Comparison of ENCODE assay signal across 12 cellular contexts in the genomic region with DNA sequence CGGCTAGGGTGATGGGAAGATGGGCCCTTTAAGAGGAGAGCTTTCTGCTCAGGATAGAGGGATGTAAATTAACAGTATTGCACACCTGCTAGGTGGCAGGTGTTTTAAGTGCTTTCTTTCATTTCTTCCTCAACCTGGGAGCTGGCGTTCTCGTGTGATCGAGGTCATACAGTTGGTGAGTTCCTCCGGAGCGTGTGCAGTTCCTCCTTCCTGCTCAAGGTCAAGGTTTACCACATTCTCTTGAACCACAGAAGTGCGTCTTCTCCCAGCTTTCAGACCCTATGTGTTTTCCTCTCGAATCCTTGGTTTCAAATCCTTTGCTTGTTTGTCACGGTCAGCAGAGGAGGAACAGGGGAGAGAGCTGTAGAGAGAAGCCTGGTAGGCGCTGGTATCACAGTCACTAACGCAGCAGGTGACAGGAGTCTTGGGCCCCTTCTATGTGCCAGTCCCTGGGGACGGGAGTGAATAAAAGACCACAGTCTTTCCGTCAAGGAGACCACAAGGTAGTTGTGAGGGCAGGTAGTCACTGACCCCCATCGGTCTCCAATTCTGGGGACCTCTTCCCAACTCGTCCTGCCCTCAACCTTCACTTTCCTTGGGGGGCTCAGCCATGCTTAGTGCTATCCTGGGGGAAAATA. TPM values are rescaled to one million over a fixed set of nuclear protein-coding genes. Genes with fewer than 3 reads are reported as not detected.
DNase-seq lines count a peak whose midpoint lies in the region; TF ChIP-seq lines count a peak whose summit lies in the region.
"Had no signal": no experiment of that assay in that cellular context is flagged by ENCODE, and none has a peak within 500 bp of the region (broad histone marks: within the 10 kb centered on the region; RNA-seq: fewer than 3 reads in every experiment).

No MANE protein-coding gene starts in this region.

- H3K79me2 ChIP-seq in MM.1S (ENCODE audit: low read length): no peaks in the 10 kb centered on the region

- no peak for TF ChIP-seq POLR2A in tibial nerve (IDR thresholded peaks at IDR 0.05)

- CTCF ChIA-PET in Caco-2 (lab: Charles Lee): no interaction called here

- TF ChIP-seq CTCF in Caco-2 (IDR thresholded peaks at IDR 0.05; ENCODE audit: insufficient read depth in 1 of 2, low read depth in 1 of 2, low read length in 1 of 2, severe bottlenecking in 1 of 2, unreplicated experiment in 1 of 2) (no peak), MM.1S (IDR thresholded peaks at IDR 0.05; ENCODE audit: low read length) (no peak), tibial nerve (IDR thresholded peaks at IDR 0.05) (no peak)

- H3K4me3 Mint-ChIP-seq in Caco-2 (ENCODE audit: unreplicated experiment): no peak overlapping the region
- no peak overlapping the region for H3K4me3 Mint-ChIP-seq in activated T-helper 2 cell treated with anti-CD3 and anti-CD28 coated beads, Interferon-gamma antibody, Interleukin-2, Interleukin-4, amounts not matched to agents 10 μg/mL and 5 μg/mL and 100 μg/mL, durations not matched to agents 14 hours and 24 hours and 36 hours (ENCODE audit: low read depth)

- no TSS peak for BruUV-seq in Caco-2 (replicated peaks; lab: Mats Ljungman, UMichigan)

- H3K4me1 Mint-ChIP-seq in Caco-2 (ENCODE audit: low read depth, unreplicated experiment): peaks cover 6% of the 10 kb centered on the region
- H3K4me1 Mint-ChIP-seq in activated T-helper 2 cell treated with anti-CD3 and anti-CD28 coated beads, Interferon-gamma antibody, Interleukin-2, Interleukin-4, amounts not matched to agents 10 μg/mL and 5 μg/mL and 100 μg/mL, durations not matched to agents 14 hours and 24 hours and 36 hours (ENCODE audit: low read depth): peaks cover 36% of the 10 kb centered on the region

- DNase-seq in Caco-2 (no peak), MM.1S (no peak), RPMI8226 (peak; percentile 77), iPS-NIHi11 (ENCODE audit: low spot score) (peak; percentile 4), NCI-H1694 treated with DMSO at 0.1 percent for 48 hours (lab: John Stamatoyannopoulos, UW) (no peak), tibial nerve (ENCODE audit: low spot score in 2 of 2) (no peak), NCI-H2227 (lab: John Stamatoyannopoulos, UW; ENCODE audit: unreplicated experiment) (no peak)
- no peak for DNase-seq in activated T-helper 2 cell treated with anti-CD3 and anti-CD28 coated beads, Interferon-gamma antibody, Interleukin-2, Interleukin-4, amounts not matched to agents 10 μg/mL and 5 μg/mL and 100 μg/mL, durations not matched to agents 14 hours and 24 hours and 36 hours (ENCODE audit: low spot score)
- DNase-seq: brain microvascular endothelial cell; HCEC 1CT; stimulated activated naive CD4-positive, alpha-beta T cell had no signal

- H3K9me2 ChIP-seq in MM.1S (replicated peaks; ENCODE audit: insufficient read depth, low read length): no peaks in the 10 kb centered on the region

- H3K4me1 ChIP-seq in Caco-2 (no peaks in the 10 kb centered on the region), MM.1S (ENCODE audit: low read length) (peaks cover 7% of the 10 kb centered on the region; the same call in 1 of the 2 replicates), tibial nerve (peaks cover 0 to 67% (median 40%) of the 10 kb centered on the region in 4 donors)
- H3K4me1 ChIP-seq: SJSA1 had no signal

- no peaks in the 10 kb centered on the region for H3K36me3 ChIP-seq in Caco-2 (ENCODE audit: control insufficient read depth, insufficient read depth, low read length)
- H3K36me3 ChIP-seq in MM.1S (replicated peaks; ENCODE audit: insufficient read depth, low read length): no peaks in the 10 kb centered on the region
- no peaks in the 10 kb centered on the region for H3K36me3 ChIP-seq in tibial nerve
- H3K36me3 ChIP-seq: brain microvascular endothelial cell, SJSA1 had no signal

- intact Hi-C loops in Caco-2 (cut with micrococcal nuclease; ENCODE audit: unreplicated experiment): no loop called here
- intact Hi-C loops in activated T-helper 2 cell treated with anti-CD3 and anti-CD28 coated beads, Interferon-gamma antibody, Interleukin-2, Interleukin-4, amounts not matched to agents 10 μg/mL and 5 μg/mL and 100 μg/mL, durations not matched to agents 14 hours and 24 hours and 36 hours (cut with micrococcal nuclease): no loop called here

- H3F3A ChIP-seq in MM.1S (ENCODE audit: insufficient read depth, low read length): no peaks in the 10 kb centered on the region

- H3K4me3 ChIP-seq in Caco-2 (ENCODE audit: low read depth, low read length): no peak overlapping the region
- H3K4me3 ChIP-seq in MM.1S (ENCODE audit: low read length): no peak overlapping the region
- no peak overlapping the region for H3K4me3 ChIP-seq in tibial nerve
- H3K4me3 ChIP-seq: SJSA1 had no signal

- WGBS in tibial nerve, 2 donors: 66 to 73% methylated on average over 15 of the region's 15 CpGs

- peaks cover 10% of the 10 kb centered on the region for H3K27me3 Mint-ChIP-seq in Caco-2 (ENCODE audit: insufficient read depth, unreplicated experiment)
- peaks cover 7% of the 10 kb centered on the region for H3K27me3 Mint-ChIP-seq in activated T-helper 2 cell treated with anti-CD3 and anti-CD28 coated beads, Interferon-gamma antibody, Interleukin-2, Interleukin-4, amounts not matched to agents 10 μg/mL and 5 μg/mL and 100 μg/mL, durations not matched to agents 14 hours and 24 hours and 36 hours (ENCODE audit: low read depth)

- POLR2A ChIA-PET in Caco-2 (lab: Charles Lee): no interaction called here

- H3K9ac ChIP-seq in MM.1S (ENCODE audit: low read length): no peak overlapping the region

- H3K27me3 ChIP-seq in Caco-2 (replicated peaks; ENCODE audit: control insufficient read depth, insufficient read depth, low read length) (no peaks in the 10 kb centered on the region; the same call in 1 of the 2 replicates), MM.1S (replicated peaks; ENCODE audit: insufficient read depth, low read length) (peaks cover 83% of the 10 kb centered on the region), tibial nerve (no peaks in the 10 kb centered on the region)

- peak overlapping the region; percentile 72 for H3K27ac Mint-ChIP-seq in Caco-2 (ENCODE audit: unreplicated experiment)
- no peak overlapping the region for H3K27ac Mint-ChIP-seq in activated T-helper 2 cell treated with anti-CD3 and anti-CD28 coated beads, Interferon-gamma antibody, Interleukin-2, Interleukin-4, amounts not matched to agents 10 μg/mL and 5 μg/mL and 100 μg/mL, durations not matched to agents 14 hours and 24 hours and 36 hours

- H4K20me1 ChIP-seq in MM.1S (ENCODE audit: insufficient read depth, low read length): no peaks in the 10 kb centered on the region

- H3K9me3 ChIP-seq in Caco-2 (no peaks in the 10 kb centered on the region), MM.1S (replicated peaks; ENCODE audit: insufficient read depth, low read length) (no peaks in the 10 kb centered on the region), tibial nerve (no peaks in the 10 kb centered on the region)
- H3K9me3 ChIP-seq: SJSA1 had no signal

- no peaks in the 10 kb centered on the region for H3K36me3 Mint-ChIP-seq in Caco-2 (ENCODE audit: insufficient read depth, unreplicated experiment)
- peaks cover 5% of the 10 kb centered on the region for H3K36me3 Mint-ChIP-seq in activated T-helper 2 cell treated with anti-CD3 and anti-CD28 coated beads, Interferon-gamma antibody, Interleukin-2, Interleukin-4, amounts not matched to agents 10 μg/mL and 5 μg/mL and 100 μg/mL, durations not matched to agents 14 hours and 24 hours and 36 hours (ENCODE audit: low read depth)

- H3K27ac ChIP-seq in MM.1S (ENCODE audit: low read length) (no peak overlapping the region), tibial nerve (peak overlapping the region in 1 of 4 donors; percentile 82)
- H3K27ac ChIP-seq: brain microvascular endothelial cell, SJSA1 had no signal

- no peaks in the 10 kb centered on the region for H3K9me3 Mint-ChIP-seq in Caco-2 (ENCODE audit: unreplicated experiment)
- no peaks in the 10 kb centered on the region for H3K9me3 Mint-ChIP-seq in activated T-helper 2 cell treated with anti-CD3 and anti-CD28 coated beads, Interferon-gamma antibody, Interleukin-2, Interleukin-4, amounts not matched to agents 10 μg/mL and 5 μg/mL and 100 μg/mL, durations not matched to agents 14 hours and 24 hours and 36 hours

- 0 out of 2 replicates have a peak overlapping the region, but pooled peaks have one; percentile 4 for H2AFZ ChIP-seq in MM.1S (ENCODE audit: low read length)

- peak overlapping the region; percentile 29 for H3K4me2 ChIP-seq in MM.1S (ENCODE audit: low read depth, low read length)

- TF ChIP-seq EP300 in tibial nerve (IDR thresholded peaks at IDR 0.05): no peak

RNA-seq across cellular contexts. Expression of a gene that starts 0.8 kb away (rescaled TPM):
- not detected in 2 replicates for total RNA-seq in Caco-2 (2022)
- total RNA-seq in activated T-helper 2 cell treated with anti-CD3 and anti-CD28 coated beads, Interferon-gamma antibody, Interleukin-2, Interleukin-4, amounts not matched to agents 10 μg/mL and 5 μg/mL and 100 μg/mL, durations not matched to agents 14 hours and 24 hours and 36 hours: 0.55 and 0.75 TPM in 2 replicates
- total RNA-seq in tibial nerve: under 1 TPM in 1 of 4 donors, not detected in 3; 0.60 TPM
- total RNA-seq: SJSA1 had no signal

RNA-seq across cellular contexts. Expression of a gene that starts 51.2 kb away (rescaled TPM):
- total RNA-seq in Caco-2 (2022): not detected in 2 replicates
- total RNA-seq in activated T-helper 2 cell treated with anti-CD3 and anti-CD28 coated beads, Interferon-gamma antibody, Interleukin-2, Interleukin-4, amounts not matched to agents 10 μg/mL and 5 μg/mL and 100 μg/mL, durations not matched to agents 14 hours and 24 hours and 36 hours: 0.14 TPM in 1 of 2 replicates, not detected in the other
- 100 to 1,000 TPM in 3 of 4 donors, 10 to 100 TPM in 1; 77.4 to 211 (median 117) TPM for total RNA-seq in tibial nerve
- total RNA-seq: SJSA1 had no signal

Comparison
In these comparisons a context has a peak if more than half of its experiments do, and no peak if none do; other contexts are left out.
1. DNase-seq: peak in RPMI8226 (single experiment) and iPS-NIHi11 (single experiment); none in Caco-2 (0 of 2), MM.1S (single experiment), activated T-helper 2 cell treated with anti-CD3 and anti-CD28 coated beads, Interferon-gamma antibody, Interleukin-2, Interleukin-4, amounts not matched to agents 10 μg/mL and 5 μg/mL and 100 μg/mL, durations not matched to agents 14 hours and 24 hours and 36 hours (single experiment), NCI-H1694 treated with DMSO at 0.1 percent for 48 hours (single experiment), tibial nerve (0 of 2) and NCI-H2227 (single experiment).
2. RNA of a gene that starts 51.2 kb away (total RNA-seq): 77.4 to 211 TPM in tibial nerve; 0.14 TPM in activated T-helper 2 cell treated with anti-CD3 and anti-CD28 coated beads, Interferon-gamma antibody, Interleukin-2, Interleukin-4, amounts not matched to agents 10 μg/mL and 5 μg/mL and 100 μg/mL, durations not matched to agents 14 hours and 24 hours and 36 hours and not detected in Caco-2; every median in the first group is over 10 times any median in the second.